Comparison of ENCODE assay signal across 8 cellular contexts in genomic region chr16:19067349-19068236, GRCh38. TPM values are rescaled to one million over a fixed set of nuclear protein-coding genes. Genes with fewer than 3 reads are reported as not detected.
A peak's percentile ranks its signal among the peaks of the same experiment; 100 is the strongest.
DNase-seq lines count a peak whose midpoint lies in the region; ATAC-seq and TF ChIP-seq lines count a peak whose summit lies in the region.

Gene COQ7 (plus strand): TSS chr16:19067614. CDS start chr16:19067665, 51 bp downstream.

- WGBS in spleen, 5 donors: 0 to 1% (median 0%) methylated on average over 38 to 68 of the region's 68 CpGs

- H3K9me3 ChIP-seq in spleen: no peaks in the 10 kb centered on the region

- peak within 1 kb of the TSS; percentile 26 to 80 (median 60) for H3K4me3 ChIP-seq in spleen

- no peaks in the 10 kb centered on the region for H3K27me3 ChIP-seq in spleen (replicated peaks in 1 of 7)

- H3K36me3 ChIP-seq in spleen: peaks cover 0 to 12% (median under 1%) of the 10 kb centered on the region in 6 donors

- TF ChIP-seq CTCF in spleen (IDR thresholded peaks at IDR 0.05 in 8 of 11, conservative IDR thresholded peaks at IDR 0.05 in 3 of 11): peak in 5 of 11 experiments; percentile 3 to 30 (median 21)

- peaks cover 16% of the 10 kb centered on the region for H3K4me1 Mint-ChIP-seq in central memory CD8-positive, alpha-beta T cell

- ATAC-seq in GM19025 (IDR thresholded peaks at IDR 0.05; ENCODE audit: low read depth, unreplicated experiment): peak; percentile 86
- peak; percentile 91 for ATAC-seq in HG03342 (IDR thresholded peaks at IDR 0.05; ENCODE audit: unreplicated experiment)
- ATAC-seq in central memory CD8-positive, alpha-beta T cell (replicated peaks; ENCODE audit: extremely low read depth, poor library complexity, severe bottlenecking): peak; percentile 91

- H3K4me1 ChIP-seq in spleen: peaks cover 9 to 32% (median 27%) of the 10 kb centered on the region in 6 donors

- H3K9me3 Mint-ChIP-seq in central memory CD8-positive, alpha-beta T cell: no peaks in the 10 kb centered on the region

- peak within 1 kb of the TSS; percentile 96 to 100 (median 99) for H3K27ac ChIP-seq in spleen

- intact Hi-C loops in spleen (cut with DNase I; ENCODE audit: low total_unique reads): loop anchor here (10.0 kb wide), 1 partner anchor 273 kb away; the partner anchor contains the start of gene RPS15A

- peak; percentile 9 to 75 (median 35) for TF ChIP-seq POLR2A in spleen (IDR thresholded peaks at IDR 0.05)

- DNase-seq in AG08396 (ENCODE audit: low spot score): peak; percentile 97
- DNase-seq in NCI-H446 (lab: John Stamatoyannopoulos, UW): peak; percentile 95 to 99
- DNase-seq in activated CD4-positive, CD25-positive, alpha-beta regulatory T cell treated with anti-CD3 and anti-CD28 coated beads, Interleukin-2, amount 50 U/mL, for 16 hours (ENCODE audit: low read depth, low spot score): peak; percentile 95
- DNase-seq in central memory CD8-positive, alpha-beta T cell (ENCODE audit: low spot score in 2 of 2): peak; percentile 96 to 98
- peak; percentile 99 for DNase-seq in inferior parietal cortex (ENCODE audit: extremely low spot score)
- peak; percentile 99 for DNase-seq in spleen

- H3K36me3 Mint-ChIP-seq in central memory CD8-positive, alpha-beta T cell (ENCODE audit: insufficient read depth): peaks cover 20% of the 10 kb centered on the region

- peak within 1 kb of the TSS; percentile 87 for H3K4me3 Mint-ChIP-seq in central memory CD8-positive, alpha-beta T cell

- peak within 1 kb of the TSS; percentile 99 for H3K27ac Mint-ChIP-seq in central memory CD8-positive, alpha-beta T cell (ENCODE audit: low read depth)

- H3K27me3 Mint-ChIP-seq in central memory CD8-positive, alpha-beta T cell: peaks cover 8% of the 10 kb centered on the region

RNA-seq across cellular contexts. Expression of gene COQ7, which starts in this region (rescaled TPM):
- 10 to 100 TPM; 11.7 to 23.4 (median 18.7) TPM for total RNA-seq in spleen
- 10 to 100 TPM in 1 of 3 donors, 1 to 10 TPM in 2; 6.6 to 10.9 (median 9.6) TPM for polyA plus RNA-seq in spleen

Comparison
In these comparisons a context has a peak if more than half of its experiments do, and no peak if none do; other contexts are left out.
1. Peak in every context shown above with its lines: DNase-seq, ATAC-seq, H3K4me3 ChIP-seq and H3K27ac ChIP-seq.